8 cellular contexts compared by ENCODE assay signal in genomic region chr18:35949903-35950627, GRCh38.
DNase-seq lines count a peak whose midpoint lies in the region; ATAC-seq and TF ChIP-seq lines count a peak whose summit lies in the region.

No MANE protein-coding gene starts in this region.

- no peak for TF ChIP-seq EP300 in neural cell (conservative IDR thresholded peaks at IDR 0.05; ENCODE audit: poor library complexity, severe bottlenecking)
- TF ChIP-seq EP300 in suprapubic skin (IDR thresholded peaks at IDR 0.05) = no peak

- H3K4me1 ChIP-seq in HUES64 (ENCODE audit: insufficient read depth, low read length) (peaks cover 20% of the 10 kb centered on the region), PC-3 (ENCODE audit: insufficient read depth, low read length) (no peaks in the 10 kb centered on the region), suprapubic skin (peaks cover 14% of the 10 kb centered on the region)

- H3K27ac ChIP-seq in HUES64 (ENCODE audit: low read depth, low read length) (no peak overlapping the region; the same call in 1 of the 2 replicates), PC-3 (ENCODE audit: low read length) (no peak overlapping the region), neural cell (ENCODE audit: low read length) (no peak overlapping the region), suprapubic skin (no peak overlapping the region)

- H3K36me3 ChIP-seq in HUES64 (ENCODE audit: insufficient read depth, low read length) = peaks cover 4% of the 10 kb centered on the region; the same call in 1 of the 2 replicates
- H3K36me3 ChIP-seq in PC-3 (ENCODE audit: low read depth, low read length) = no peaks in the 10 kb centered on the region; the same call in 1 of the 2 replicates
- H3K36me3 ChIP-seq in neural cell (ENCODE audit: insufficient read depth, low read length) = no peaks in the 10 kb centered on the region
- H3K36me3 ChIP-seq in suprapubic skin = no peaks in the 10 kb centered on the region

- peak; percentile 63 for TF ChIP-seq CTCF in PC-3 (conservative IDR thresholded peaks at IDR 0.05; ENCODE audit: low read depth, low read length)
- TF ChIP-seq CTCF in neural cell (IDR thresholded peaks at IDR 0.05; ENCODE audit: poor library complexity, severe bottlenecking) = peak; percentile 92
- TF ChIP-seq CTCF in suprapubic skin (IDR thresholded peaks at IDR 0.05) = peak; percentile 83 to 89

- no TSS peak for BruUV-seq in PC-3 (replicated peaks; lab: Mats Ljungman, UMichigan)

- DNase-seq in Right ventricle myocardium inferior (ENCODE audit: missing footprints) = peak; percentile 74
- no peak for DNase-seq in cardiac septum (ENCODE audit: low spot score)
- DNase-seq in PC-3 = peak; percentile 41
- peak; percentile 19 for DNase-seq in activated gamma-delta T cell (lab: John Stamatoyannopoulos, UW)
- peak; percentile 38 for DNase-seq in foreskin melanocyte
- DNase-seq in suprapubic skin (ENCODE audit: low spot score in 2 of 2) = no peak

- H3K9me2 ChIP-seq in PC-3 (replicated peaks; ENCODE audit: low read length) = no peaks in the 10 kb centered on the region
- no peaks in the 10 kb centered on the region for H3K9me2 ChIP-seq in neural cell (ENCODE audit: insufficient read depth, low read length)

- H3F3A ChIP-seq in PC-3 (ENCODE audit: low read length, unreplicated experiment) (no peaks in the 10 kb centered on the region), neural cell (ENCODE audit: insufficient read depth, low read length, poor library complexity, severe bottlenecking) (no peaks in the 10 kb centered on the region)

- no peak for TF ChIP-seq POLR2A in suprapubic skin (IDR thresholded peaks at IDR 0.05)

- CTCF ChIA-PET in PC-3 (lab: Charles Lee) = interaction anchor here (0.8 kb wide), 1 partner anchor 194 kb away, joined by 3 read pairs; no protein-coding TSS in a partner anchor

- POLR2A ChIA-PET in PC-3 (lab: Charles Lee; ENCODE audit: unreplicated experiment) = no interaction called here

- TF ChIP-seq RAD21 in neural cell (conservative IDR thresholded peaks at IDR 0.05) = peak; percentile 75

- H3K4me3 ChIP-seq in HUES64 (ENCODE audit: low read length) = peak overlapping the region; percentile 92
- peak overlapping the region; percentile 48; the same call in 1 of the 2 replicates for H3K4me3 ChIP-seq in PC-3 (ENCODE audit: low read length)
- peak overlapping the region; percentile 75 for H3K4me3 ChIP-seq in neural cell (ENCODE audit: low read length)
- H3K4me3 ChIP-seq in suprapubic skin = peak overlapping the region; percentile 72

- peak overlapping the region; percentile 86 for H3K9ac ChIP-seq in HUES64 (ENCODE audit: low read depth, low read length)
- H3K9ac ChIP-seq in PC-3 (ENCODE audit: low read length) = no peak overlapping the region
- H3K9ac ChIP-seq in neural cell (ENCODE audit: low read length) = peak overlapping the region; percentile 30

- no peaks in the 10 kb centered on the region for H3K79me2 ChIP-seq in PC-3 (ENCODE audit: low read length)
- no peaks in the 10 kb centered on the region for H3K79me2 ChIP-seq in neural cell (replicated peaks; ENCODE audit: insufficient read depth, low read length)

- ATAC-seq in Right ventricle myocardium inferior (peak; percentile 78), PC-3 (peak; percentile 37; the same call in 1 of the 2 replicates)

- H4K20me1 ChIP-seq in PC-3 (ENCODE audit: low read length) (no peaks in the 10 kb centered on the region), neural cell (ENCODE audit: insufficient read depth) (no peaks in the 10 kb centered on the region)

- H2AFZ ChIP-seq in PC-3 (ENCODE audit: low read length) (peak overlapping the region; percentile 64; the same call in 1 of the 2 replicates), neural cell (ENCODE audit: low read depth, low read length) (peak overlapping the region; percentile 13)

- intact Hi-C loops in Right ventricle myocardium inferior (cut with DNase I) = loop anchor here (1.0 to 10.0 kb wide), 2 partner anchors 194 to 565 kb away; no protein-coding TSS in a partner anchor
- intact Hi-C loops in cardiac septum (cut with DNase I) = no loop called here
- intact Hi-C loops in PC-3 (cut with micrococcal nuclease) = loop anchor here (1.0 kb wide), 2 partner anchors 33 to 194 kb away; no protein-coding TSS in a partner anchor

- under 1% methylated on average over 54 of the region's 54 CpGs for WGBS in HUES64
- WGBS in suprapubic skin = 8% methylated on average over 31 of the region's 54 CpGs

- H3K27me3 ChIP-seq in HUES64 (ENCODE audit: insufficient read depth, low read length) (peaks cover 9% of the 10 kb centered on the region; the same call in 1 of the 2 replicates), PC-3 (ENCODE audit: low read length) (no peaks in the 10 kb centered on the region), neural cell (ENCODE audit: insufficient read depth, low read depth, low read length) (peaks cover 13% of the 10 kb centered on the region), suprapubic skin (no peaks in the 10 kb centered on the region)

- 0 out of 2 replicates have a peak, but pooled peaks cover 6% of the 10 kb centered on the region for H3K9me3 ChIP-seq in HUES64 (ENCODE audit: insufficient read depth, low read depth, low read length)
- H3K9me3 ChIP-seq in PC-3 (ENCODE audit: low read length) = no peaks in the 10 kb centered on the region
- no peaks in the 10 kb centered on the region for H3K9me3 ChIP-seq in neural cell (ENCODE audit: low read length)
- no peaks in the 10 kb centered on the region for H3K9me3 ChIP-seq in suprapubic skin

- H3K4me2 ChIP-seq in PC-3 (ENCODE audit: low read length) = peak overlapping the region; percentile 69
- H3K4me2 ChIP-seq in neural cell (ENCODE audit: low read length) = peak overlapping the region; percentile 50

TF ChIP-seq in neural cell, 6 proteins besides CTCF, POLR2A, EP300 and RAD21:
- TF ChIP-seq MXI1 (conservative IDR thresholded peaks at IDR 0.05; ENCODE audit: poor library complexity, severe bottlenecking) = no peak
- TF ChIP-seq EZH2 (IDR thresholded peaks at IDR 0.05; ENCODE audit: borderline replicate concordance, insufficient read depth, low read length, poor library complexity, severe bottlenecking) = no peak
- no peak for TF ChIP-seq TAF1 (IDR thresholded peaks at IDR 0.05; ENCODE audit: low read depth)
- no peak for TF ChIP-seq REST (IDR thresholded peaks at IDR 0.05; ENCODE audit: borderline replicate concordance)
- TF ChIP-seq POLR2AphosphoS5 (IDR thresholded peaks at IDR 0.05) = no peak
- peak; percentile 90 for TF ChIP-seq SMC3 (conservative IDR thresholded peaks at IDR 0.05; ENCODE audit: poor library complexity)

Comparison
In these comparisons a context has a peak if more than half of its experiments do, and no peak if none do; other contexts are left out.
1. DNase-seq: peak in Right ventricle myocardium inferior (single experiment), PC-3 (single experiment), activated gamma-delta T cell (single experiment) and foreskin melanocyte (single experiment); none in cardiac septum (single experiment) and suprapubic skin (0 of 2).
2. Peak in every context shown above with its lines, with median percentiles within 50 percentile points of each other: H3K4me3 ChIP-seq and CTCF ChIP-seq.